Comparison of ENCODE assay signal across 32 cellular contexts in the genomic region with DNA sequence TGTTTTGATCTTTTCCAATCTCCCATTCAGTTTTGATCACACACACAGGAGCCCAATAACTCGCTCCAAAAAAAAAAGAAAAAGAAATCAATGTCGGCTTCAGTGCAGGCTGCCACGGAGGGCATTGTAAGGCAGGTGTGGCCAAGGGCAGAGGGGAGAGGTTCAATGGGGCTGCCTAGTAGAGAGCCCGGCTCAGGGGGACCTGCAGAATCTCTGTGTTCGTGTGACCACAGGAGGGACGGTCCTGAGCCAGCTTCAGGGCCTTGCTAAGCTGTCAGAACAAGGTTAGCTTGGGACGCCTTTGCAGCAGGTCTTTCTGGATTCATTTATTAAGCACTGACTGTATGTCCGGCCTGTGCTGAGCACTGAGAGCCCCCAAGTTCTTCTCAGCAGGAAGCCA. TPM values are rescaled to one million over a fixed set of nuclear protein-coding genes. Genes with fewer than 3 reads are reported as not detected.
"Had no signal": no experiment of that assay in that cellular context is flagged by ENCODE, and none has a peak within 500 bp of the region (broad histone marks: within the 10 kb centered on the region; RNA-seq: fewer than 3 reads in every experiment).

No MANE protein-coding gene starts in this region.

- FAIRE-seq: astrocyte, bronchial epithelial cell, colon, endometrium, endothelial cell of umbilical vein had no signal

- H3K27me3 ChIP-seq: brain microvascular endothelial cell had no signal

- DNase-seq: activated CD4-positive, alpha-beta memory T cell treated with anti-CD3 and anti-CD28 coated beads, Interleukin-2, amount 10 ng/mL, durations not matched to agents 7 days and 5 days; activated CD4-positive, alpha-beta T cell treated with anti-CD3 and anti-CD28 coated beads for 1 hour; activated CD4-positive, alpha-beta T cell treated with anti-CD3 and anti-CD28 coated beads for 4 hours; activated CD4-positive, alpha-beta T cell treated with anti-CD3 and anti-CD28 coated beads, Interleukin-2, amount 10 ng/mL, durations not matched to agents 7 days and 5 days; activated CD4-positive, alpha-beta T cell treated with anti-CD3 and anti-CD28 coated beads, Interleukin-2, amount 50 U/mL, for 4 hours; activated CD8-positive, alpha-beta memory T cell treated with anti-CD3 and anti-CD28 coated beads, Interleukin-2, amount 50 U/mL, for 48 hours; activated gamma-delta T cell; activated naive CD4-positive, alpha-beta T cell; activated naive CD4-positive, alpha-beta T cell treated with anti-CD3 and anti-CD28 coated beads, Interleukin-2, amount 10 ng/mL, durations not matched to agents 7 days and 5 days; activated naive CD8-positive, alpha-beta T cell treated with anti-CD3 and anti-CD28 coated beads, Interleukin-2, amount 10 ng/mL, durations not matched to agents 7 days and 5 days; activated T-cell treated with anti-CD3 and anti-CD28 coated beads for 4 hours; activated T-cell treated with anti-CD3 and anti-CD28 coated beads, Interleukin-2, amount 50 U/mL, for 24 hours; activated T-cell treated with anti-CD3 and anti-CD28 coated beads, Interleukin-2, amount 50 U/mL, for 72 hours; anterior cingulate cortex; brain microvascular endothelial cell; cortex of kidney; dermis blood vessel endothelial cell; effector CD8-positive, alpha-beta T cell; esophagus squamous epithelium; foreskin melanocyte; head of caudate nucleus; T-helper 2 cell had no signal

- H3K4me1 ChIP-seq: esophagus squamous epithelium had no signal

- H3K36me3 ChIP-seq: brain microvascular endothelial cell, esophagus squamous epithelium had no signal

- H3K9me3 ChIP-seq: esophagus squamous epithelium, gastroesophageal sphincter had no signal

- H3K4me3 ChIP-seq: esophagus squamous epithelium, gastroesophageal sphincter had no signal

- H3K36me3 Mint-ChIP-seq: activated naive CD4-positive, alpha-beta T cell treated with anti-CD3 and anti-CD28 coated beads, Interleukin-2, amount 10 ng/mL, durations not matched to agents 7 days and 5 days; activated naive CD4-positive, alpha-beta T cell treated with anti-CD3 and anti-CD28 coated beads, Interleukin-2, amount 50 U/mL, for 72 hours; activated naive CD8-positive, alpha-beta T cell treated with anti-CD3 and anti-CD28 coated beads, Interleukin-2, amount 10 ng/mL, durations not matched to agents 7 days and 5 days; WTC11 had no signal

- H3K27ac ChIP-seq: brain microvascular endothelial cell, epithelial cell of prostate, esophagus squamous epithelium, gastroesophageal sphincter had no signal

- H3K4me3 Mint-ChIP-seq: activated CD4-positive, alpha-beta memory T cell treated with anti-CD3 and anti-CD28 coated beads, Interleukin-2, amount 10 ng/mL, durations not matched to agents 7 days and 5 days; activated CD4-positive, alpha-beta T cell treated with anti-CD3 and anti-CD28 coated beads, Interleukin-2, amount 10 ng/mL, durations not matched to agents 7 days and 5 days; activated naive CD4-positive, alpha-beta T cell treated with anti-CD3 and anti-CD28 coated beads, Interleukin-2, amount 10 ng/mL, durations not matched to agents 7 days and 5 days; activated naive CD8-positive, alpha-beta T cell treated with anti-CD3 and anti-CD28 coated beads, Interleukin-2, amount 10 ng/mL, durations not matched to agents 7 days and 5 days; activated T-cell treated with anti-CD3 and anti-CD28 coated beads, Interleukin-2, amount 50 U/mL, for 24 hours; activated T-cell treated with anti-CD3 and anti-CD28 coated beads, Interleukin-2, amount 50 U/mL, for 72 hours; WTC11 had no signal

- H3K27ac Mint-ChIP-seq: activated CD4-positive, alpha-beta memory T cell treated with anti-CD3 and anti-CD28 coated beads, Interleukin-2, amount 10 ng/mL, durations not matched to agents 7 days and 5 days; activated CD4-positive, alpha-beta T cell treated with anti-CD3 and anti-CD28 coated beads, Interleukin-2, amount 10 ng/mL, durations not matched to agents 7 days and 5 days; activated naive CD4-positive, alpha-beta T cell treated with anti-CD3 and anti-CD28 coated beads, Interleukin-2, amount 10 ng/mL, durations not matched to agents 7 days and 5 days; activated naive CD4-positive, alpha-beta T cell treated with anti-CD3 and anti-CD28 coated beads, Interleukin-2, amount 50 U/mL, for 72 hours; activated naive CD8-positive, alpha-beta T cell treated with anti-CD3 and anti-CD28 coated beads, Interleukin-2, amount 10 ng/mL, durations not matched to agents 7 days and 5 days; activated T-cell treated with anti-CD3 and anti-CD28 coated beads, Interleukin-2, amount 50 U/mL, for 24 hours; activated T-cell treated with anti-CD3 and anti-CD28 coated beads, Interleukin-2, amount 50 U/mL, for 72 hours; WTC11 had no signal

- ATAC-seq: activated naive CD4-positive, alpha-beta T cell treated with anti-CD3 and anti-CD28 coated beads, Interleukin-2, amount 50 U/mL, for 72 hours; activated T-cell treated with anti-CD3 and anti-CD28 coated beads, Interleukin-2, amount 50 U/mL, for 72 hours; gastroesophageal sphincter; WTC11 had no signal

- H3K9me3 Mint-ChIP-seq: activated CD4-positive, alpha-beta memory T cell treated with anti-CD3 and anti-CD28 coated beads, Interleukin-2, amount 10 ng/mL, durations not matched to agents 7 days and 5 days; activated CD4-positive, alpha-beta T cell treated with anti-CD3 and anti-CD28 coated beads, Interleukin-2, amount 10 ng/mL, durations not matched to agents 7 days and 5 days; activated naive CD4-positive, alpha-beta T cell treated with anti-CD3 and anti-CD28 coated beads, Interleukin-2, amount 10 ng/mL, durations not matched to agents 7 days and 5 days; activated naive CD4-positive, alpha-beta T cell treated with anti-CD3 and anti-CD28 coated beads, Interleukin-2, amount 50 U/mL, for 72 hours; activated naive CD8-positive, alpha-beta T cell treated with anti-CD3 and anti-CD28 coated beads, Interleukin-2, amount 10 ng/mL, durations not matched to agents 7 days and 5 days; activated T-cell treated with anti-CD3 and anti-CD28 coated beads, Interleukin-2, amount 50 U/mL, for 24 hours; activated T-cell treated with anti-CD3 and anti-CD28 coated beads, Interleukin-2, amount 50 U/mL, for 72 hours; central memory CD8-positive, alpha-beta T cell; WTC11 had no signal

RNA-seq across cellular contexts. Expression of a gene that starts 22.2 kb away (rescaled TPM):
- total RNA-seq: activated CD4-positive, alpha-beta memory T cell treated with anti-CD3 and anti-CD28 coated beads, Interleukin-2, amount 10 ng/mL, durations not matched to agents 7 days and 5 days; activated CD4-positive, alpha-beta T cell treated with anti-CD3 and anti-CD28 coated beads, Interleukin-2, amount 10 ng/mL, durations not matched to agents 7 days and 5 days; activated naive CD4-positive, alpha-beta T cell treated with anti-CD3 and anti-CD28 coated beads, Interleukin-2, amount 50 U/mL, for 72 hours; activated naive CD8-positive, alpha-beta T cell treated with anti-CD3 and anti-CD28 coated beads, Interleukin-2, amount 10 ng/mL, durations not matched to agents 7 days and 5 days had no signal
